Comparison of ENCODE assay signal across 12 cellular contexts in genomic region chr12:3117144-3117581, GRCh38. TPM values are rescaled to one million over a fixed set of nuclear protein-coding genes. Genes with fewer than 3 reads are reported as not detected.
DNase-seq lines count a peak whose midpoint lies in the region; ATAC-seq and TF ChIP-seq lines count a peak whose summit lies in the region.
"Had no signal": no experiment of that assay in that cellular context is flagged by ENCODE, and none has a peak within 500 bp of the region (broad histone marks: within the 10 kb centered on the region; RNA-seq: fewer than 3 reads in every experiment).

No MANE protein-coding gene starts in this region.

- peaks cover 10% of the 10 kb centered on the region for H3K36me3 Mint-ChIP-seq in nephron (ENCODE audit: low read depth)
- no peaks in the 10 kb centered on the region for H3K36me3 Mint-ChIP-seq in CD4-positive, alpha-beta T cell (ENCODE audit: low read depth)
- H3K36me3 Mint-ChIP-seq: natural killer cell treated with Interleukin-12 subunit alpha and Interleukin-12 subunit beta and Interleukin-15 and Interleukin-18, amount 100 ng/mL, for 72 hours had no signal

- intact Hi-C loops in esophagus muscularis mucosa (cut with DNase I), result no loop called here
- intact Hi-C loops in CD4-positive, alpha-beta T cell (cut with DNase I, micrococcal nuclease), result no loop called here

- H3K27me3 Mint-ChIP-seq in nephron (ENCODE audit: low read depth), result peaks cover 10% of the 10 kb centered on the region
- H3K27me3 Mint-ChIP-seq in CD4-positive, alpha-beta T cell, result peaks cover 14% of the 10 kb centered on the region

- 53% methylated on average over 10 of the region's 10 CpGs for WGBS in esophagus muscularis mucosa

- peaks cover 54% of the 10 kb centered on the region for H3K4me1 Mint-ChIP-seq in nephron
- peaks cover 15% of the 10 kb centered on the region for H3K4me1 Mint-ChIP-seq in CD4-positive, alpha-beta T cell (ENCODE audit: low read depth)

- no peaks in the 10 kb centered on the region for H3K9me3 Mint-ChIP-seq in nephron
- H3K9me3 Mint-ChIP-seq in CD4-positive, alpha-beta T cell, result no peaks in the 10 kb centered on the region
- H3K9me3 Mint-ChIP-seq: natural killer cell treated with Interleukin-12 subunit alpha and Interleukin-12 subunit beta and Interleukin-15 and Interleukin-18, amount 100 ng/mL, for 72 hours had no signal

- POLR2A ChIA-PET in CD4-positive, alpha-beta T cell (lab: Charles Lee), result no interaction called here
- POLR2A ChIA-PET in HEK293T (lab: Yijun Ruan, JAX), result no interaction called here

- peak overlapping the region; percentile 24 for H3K4me3 ChIP-seq in SJCRH30
- no peak overlapping the region for H3K4me3 ChIP-seq in esophagus muscularis mucosa

- CTCF ChIA-PET in CD4-positive, alpha-beta T cell (lab: Charles Lee), result no interaction called here
- CTCF ChIA-PET in HEK293T (lab: Yijun Ruan, JAX), result no interaction called here

- in situ Hi-C loops in ACHN (cut with HindIII; ENCODE audit: low pct_ligation_motif_present, low pct_unique_long_range_greater_than_20kb, low sequenced_read_pairs), result no loop called here

- no peaks in the 10 kb centered on the region for H3K27me3 ChIP-seq in SJCRH30
- no peaks in the 10 kb centered on the region for H3K27me3 ChIP-seq in esophagus muscularis mucosa
- H3K27me3 ChIP-seq in CD4-positive, alpha-beta T cell (ENCODE audit: control insufficient read depth, insufficient read depth, low read length), result no peaks in the 10 kb centered on the region

- H3K36me3 ChIP-seq in SJCRH30, result no peaks in the 10 kb centered on the region
- H3K36me3 ChIP-seq in esophagus muscularis mucosa, result peaks cover 0 to 13% (median 8%) of the 10 kb centered on the region in 4 donors

- DNase-seq in AG08395 (ENCODE audit: low spot score), result peak; percentile 48
- DNase-seq in SJCRH30, result no peak
- DNase-seq in esophagus muscularis mucosa (ENCODE audit: extremely low spot score), result no peak
- DNase-seq in ACHN, result no peak
- no peak for DNase-seq in CD4-positive, alpha-beta T cell
- no peak for DNase-seq in HEK293T (ENCODE audit: extremely low spot score)
- no peak for DNase-seq in NCI-H1092 treated with DMSO at 0.1 percent for 48 hours (lab: John Stamatoyannopoulos, UW)
- DNase-seq: activated CD4-positive, alpha-beta T cell treated with anti-CD3 and anti-CD28 coated beads, Interleukin-2, amount 50 U/mL, for 4 hours; NCI-H2081 treated with DMSO at 0.1 percent for 48 hours had no signal

- TF ChIP-seq CTCF in esophagus muscularis mucosa (IDR thresholded peaks at IDR 0.05) (no peak), nephron (IDR thresholded peaks at IDR 0.05; ENCODE audit: unreplicated experiment in 3 of 3) (no peak)
- TF ChIP-seq CTCF in CD4-positive, alpha-beta T cell (IDR thresholded peaks at IDR 0.05), result no peak

- H3K27ac ChIP-seq in SJCRH30, result peak overlapping the region; percentile 93
- H3K27ac ChIP-seq in esophagus muscularis mucosa (replicated peaks in 1 of 4), result peak overlapping the region; percentile 17 to 59 (median 44)
- no peak overlapping the region for H3K27ac ChIP-seq in CD4-positive, alpha-beta T cell (ENCODE audit: low read depth, low read length)
- H3K27ac ChIP-seq: C4-2B had no signal

- H3K9me3 ChIP-seq in SJCRH30 (replicated peaks) (no peaks in the 10 kb centered on the region), esophagus muscularis mucosa (no peaks in the 10 kb centered on the region)
- H3K9me3 ChIP-seq in CD4-positive, alpha-beta T cell (ENCODE audit: control insufficient read depth, low read length), result no peaks in the 10 kb centered on the region

- H3K4me1 ChIP-seq in SJCRH30 (peaks cover 39% of the 10 kb centered on the region), esophagus muscularis mucosa (peaks cover 32 to 53% (median 37%) of the 10 kb centered on the region in 4 donors)

- no peak for TF ChIP-seq EP300 in esophagus muscularis mucosa (IDR thresholded peaks at IDR 0.05)

- no peak for TF ChIP-seq POLR2A in esophagus muscularis mucosa (IDR thresholded peaks at IDR 0.05; ENCODE audit: low read depth)

- no peak for ATAC-seq in CD4-positive, alpha-beta T cell (ENCODE audit: poor library complexity)
- ATAC-seq: natural killer cell treated with Interleukin-12 subunit alpha and Interleukin-12 subunit beta and Interleukin-15 and Interleukin-18, amount 100 ng/mL, for 72 hours had no signal

- peak overlapping the region; percentile 54 to 98 (median 74) for H3K27ac Mint-ChIP-seq in nephron
- no peak overlapping the region for H3K27ac Mint-ChIP-seq in CD4-positive, alpha-beta T cell
- H3K27ac Mint-ChIP-seq: natural killer cell treated with Interleukin-12 subunit alpha and Interleukin-12 subunit beta and Interleukin-15 and Interleukin-18, amount 100 ng/mL, for 72 hours had no signal

- H3K4me3 Mint-ChIP-seq in nephron, result peak overlapping the region in 1 of 3 experiments; percentile 2
- H3K4me3 Mint-ChIP-seq in CD4-positive, alpha-beta T cell, result no peak overlapping the region
- H3K4me3 Mint-ChIP-seq: natural killer cell treated with Interleukin-12 subunit alpha and Interleukin-12 subunit beta and Interleukin-15 and Interleukin-18, amount 100 ng/mL, for 72 hours had no signal

TF ChIP-seq in HEK293T, 16 proteins besides CTCF, POLR2A, EP300 and RAD21:
- no peak for TF ChIP-seq ELF4 (IDR thresholded peaks at IDR 0.05)
- TF ChIP-seq SP1 (IDR thresholded peaks at IDR 0.05), result no peak
- no peak for TF ChIP-seq NFRKB (IDR thresholded peaks at IDR 0.05)
- no peak for TF ChIP-seq ARNT (IDR thresholded peaks at IDR 0.05)
- TF ChIP-seq ZNF384 (IDR thresholded peaks at IDR 0.05), result no peak
- TF ChIP-seq BHLHE40 (IDR thresholded peaks at IDR 0.05; ENCODE audit: borderline replicate concordance), result no peak
- TF ChIP-seq HDGF (IDR thresholded peaks at IDR 0.05; ENCODE audit: borderline replicate concordance), result no peak
- TF ChIP-seq FOXM1 (IDR thresholded peaks at IDR 0.05; ENCODE audit: borderline replicate concordance), result no peak
- no peak for TF ChIP-seq TARDBP (IDR thresholded peaks at IDR 0.05)
- no peak for TF ChIP-seq LEF1 (IDR thresholded peaks at IDR 0.05; ENCODE audit: borderline replicate concordance)
- TF ChIP-seq FOXK2 (IDR thresholded peaks at IDR 0.05), result no peak
- TF ChIP-seq L3MBTL2 (conservative IDR thresholded peaks at IDR 0.05), result no peak
- TF ChIP-seq SUZ12 (IDR thresholded peaks at IDR 0.05), result no peak
- no peak for TF ChIP-seq PKNOX1 (IDR thresholded peaks at IDR 0.05)
- no peak for TF ChIP-seq CTBP1 (IDR thresholded peaks at IDR 0.05; ENCODE audit: borderline replicate concordance)
TF ChIP-seq in HEK293T: peak in this region for 0.

RNA-seq across cellular contexts. Expression of gene TSPAN9, which starts 40.0 kb away (rescaled TPM):
- 194 and 210 TPM in 2 replicates for total RNA-seq in SJCRH30 (2014; rRNA removed; shearing (Covaris generic))
- 10 to 100 TPM; 13.7 to 35.4 (median 26.7) TPM for total RNA-seq in esophagus muscularis mucosa
- total RNA-seq in CD4-positive, alpha-beta T cell, result 1 to 10 TPM in 1 of 2 experiments, under 1 TPM in 1; 0.82 to 1.3 TPM

Comparison
In these comparisons a context has a peak if more than half of its experiments do, and no peak if none do; other contexts are left out.
1. RNA of gene TSPAN9, which starts 40.0 kb away (total RNA-seq): 194 to 210 TPM in SJCRH30 and 13.7 to 35.4 TPM in esophagus muscularis mucosa; 0.82 to 1.3 TPM in CD4-positive, alpha-beta T cell; every median in the first group is over 4 times any median in the second.